In genomic region chr12:54090312-54090711, GRCh38 we compare ENCODE assay signal across 1 cellular context.
TF ChIP-seq lines count a peak whose summit lies in the region.

No MANE protein-coding gene starts in this region.

TF ChIP-seq in HEK293, 187 proteins besides CTCF, POLR2A, EP300 and RAD21:
- peak; percentile 65; the same call in 1 of the 2 replicates for TF ChIP-seq ZBTB20 (tag by site-specific recombination; IDR thresholded peaks at IDR 0.05)
- TF ChIP-seq ZNF561 (tag by site-specific recombination; IDR thresholded peaks at IDR 0.05; ENCODE audit: borderline replicate concordance), result peak; percentile 63; the same call in 1 of the 2 replicates
- peak; percentile 73; the same call in 1 of the 2 replicates for TF ChIP-seq ZSCAN16 (tag by site-specific recombination; IDR thresholded peaks at IDR 0.05)
- 0 out of 2 replicates have a peak, but pooled peaks have one; percentile 38 for TF ChIP-seq ZNF610 (tag by site-specific recombination; IDR thresholded peaks at IDR 0.05; ENCODE audit: borderline replicate concordance)
- peak; percentile 95 for TF ChIP-seq ZNF341 (tag by site-specific recombination; IDR thresholded peaks at IDR 0.05; ENCODE audit: low read depth)
- TF ChIP-seq ZIC2 (tag by site-specific recombination; IDR thresholded peaks at IDR 0.05), result peak; percentile 41
- peak; percentile 69 for TF ChIP-seq GLIS1 (tag by site-specific recombination; IDR thresholded peaks at IDR 0.05)
TF ChIP-seq in HEK293: peak in this region for 7; not testable (repeated sequence) for 180.
